ENCODE assay signal across 28 cellular contexts in genomic region chr13:25541434-25542123, GRCh38.
DNase-seq lines count a peak whose midpoint lies in the region; ATAC-seq, FAIRE-seq and TF ChIP-seq lines count a peak whose summit lies in the region.
"Had no signal": no experiment of that assay in that cellular context is flagged by ENCODE, and none has a peak within 500 bp of the region (broad histone marks: within the 10 kb centered on the region; RNA-seq: fewer than 3 reads in every experiment).

No MANE protein-coding gene starts in this region.

- WGBS in K562 (ENCODE audit: insufficient coverage, low coverage, missing lambda C conversion rate) = 4% methylated on average over 4 of the region's 4 CpGs

- TF ChIP-seq EP300 in K562 (IDR thresholded peaks at IDR 0.05; ENCODE audit: low read length) = no peak

- H3K36me3 Mint-ChIP-seq in activated CD8-positive, alpha-beta T cell treated with anti-CD3 and anti-CD28 coated beads for 36 hours (ENCODE audit: low read depth) = no peaks in the 10 kb centered on the region

- CTCF ChIA-PET in K562 (lab: Yijun Ruan, JAX; ENCODE audit: low intra/inter-chr PET ratio) = no interaction called here
- CTCF ChIA-PET in activated CD8-positive, alpha-beta T cell treated with anti-CD3 and anti-CD28 coated beads for 36 hours (lab: Charles Lee) = interaction anchor here (0.8 kb wide), 1 partner anchor 33 kb away, joined by 7 read pairs; no protein-coding TSS in a partner anchor

- no peak for TF ChIP-seq CTCF in K562 (IDR thresholded peaks at IDR 0.05 in 2 of 3, conservative IDR thresholded peaks at IDR 0.05 in 1 of 3; ENCODE audit: insufficient read depth in 2 of 3, low read depth in 1 of 3, low read length in 3 of 3)
- TF ChIP-seq CTCF in GM20000 (IDR thresholded peaks at IDR 0.05; ENCODE audit: extremely low read depth, missing control alignments) = no peak
- no peak for TF ChIP-seq CTCF in activated CD8-positive, alpha-beta T cell treated with anti-CD3 and anti-CD28 coated beads for 36 hours (IDR thresholded peaks at IDR 0.05)

- DNase-seq in GM12891 (ENCODE audit: insufficient read length, low spot score) (no peak), K562 (ENCODE audit: extremely low read depth in 1 of 4, low spot score in 3 of 4) (peak in 1 of 4 experiments; percentile 1), DMS114 treated with DMSO at 0.1 percent for 48 hours (lab: John Stamatoyannopoulos, UW; ENCODE audit: unreplicated experiment) (no peak), GM20000 (ENCODE audit: low spot score) (no peak), NCI-H446 (lab: John Stamatoyannopoulos, UW) (no peak)
- DNase-seq in activated CD8-positive, alpha-beta T cell treated with anti-CD3 and anti-CD28 coated beads for 36 hours = no peak
- DNase-seq: activated CD4-positive, alpha-beta T cell treated with anti-CD3 and anti-CD28 coated beads, Interleukin-2, amount 50 U/mL, for 1 hour; activated CD8-positive, alpha-beta memory T cell treated with anti-CD3 and anti-CD28 coated beads, Interleukin-2, amount 50 U/mL, for 48 hours; activated naive CD8-positive, alpha-beta T cell treated with anti-CD3 and anti-CD28 coated beads, Interleukin-2, amount 50 U/mL, for 24 hours; body of pancreas; C1 segment of cervical spinal cord; effector memory CD4-positive, alpha-beta T cell; esophagus squamous epithelium; IMR-90; left colon; naive thymus-derived CD4-positive, alpha-beta T cell; NCI-H1694; Peyer's patch; right cardiac atrium; stimulated activated CD8-positive, alpha-beta memory T cell treated with anti-CD3 and anti-CD28 coated beads, Interleukin-4, amount 100 ng/mL, for 48 hours; substantia nigra had no signal

- H3K9ac ChIP-seq in K562 (ENCODE audit: insufficient read depth in 1 of 2, low read depth in 2 of 2, low read length in 2 of 2) = no peak overlapping the region

- no peak overlapping the region for H2AFZ ChIP-seq in K562 (ENCODE audit: low read depth, low read length)

- H3K9me1 ChIP-seq in K562 (ENCODE audit: control insufficient read depth, insufficient read depth, low read length) = no peaks in the 10 kb centered on the region

- in situ Hi-C loops in K562 (cut with MboI) = no loop called here

- H3K27ac ChIP-seq in K562 (ENCODE audit: extremely low read depth, low read depth, low read length) = no peak overlapping the region
- H3K27ac ChIP-seq: body of pancreas, esophagus squamous epithelium, gastroesophageal sphincter, Peyer's patch, SJSA1, VCaP had no signal

- peaks cover 9% of the 10 kb centered on the region for H3K27me3 Mint-ChIP-seq in activated CD8-positive, alpha-beta T cell treated with anti-CD3 and anti-CD28 coated beads for 36 hours

- FAIRE-seq in GM12891 (lab: Jason Lieb, UNC) (no peak), K562 (lab: Jason Lieb, UNC) (no peak)
- FAIRE-seq: H54 had no signal

- H3K9me3 ChIP-seq in K562 (replicated peaks; ENCODE audit: control insufficient read depth, insufficient read depth, low read depth, low read length) = no peaks in the 10 kb centered on the region
- H3K9me3 ChIP-seq: body of pancreas, esophagus squamous epithelium, gastroesophageal sphincter, Peyer's patch, SJSA1 had no signal

- intact Hi-C loops in K562 (cut with micrococcal nuclease) = no loop called here
- intact Hi-C loops in activated CD8-positive, alpha-beta T cell treated with anti-CD3 and anti-CD28 coated beads for 36 hours (cut with micrococcal nuclease) = no loop called here

- no peaks in the 10 kb centered on the region for H4K20me1 ChIP-seq in K562 (replicated peaks; ENCODE audit: control insufficient read depth, insufficient read depth, low read length)

- H3K4me3 Mint-ChIP-seq in activated CD8-positive, alpha-beta T cell treated with anti-CD3 and anti-CD28 coated beads for 36 hours = no peak overlapping the region
- H3K4me3 Mint-ChIP-seq: activated naive CD8-positive, alpha-beta T cell treated with anti-CD3 and anti-CD28 coated beads, Interleukin-2, amount 50 U/mL, for 24 hours; naive thymus-derived CD4-positive, alpha-beta T cell; T-helper 1 cell treated with Interleukin-12 subunit alpha and Interleukin-12 subunit beta and Interleukin-4 antibody, amounts not matched to agents 30 μg/mL and 1 μg/mL, for 36 hours had no signal

- H3K4me1 Mint-ChIP-seq in activated CD8-positive, alpha-beta T cell treated with anti-CD3 and anti-CD28 coated beads for 36 hours (ENCODE audit: low read depth) = no peaks in the 10 kb centered on the region
- H3K4me1 Mint-ChIP-seq: activated naive CD8-positive, alpha-beta T cell treated with anti-CD3 and anti-CD28 coated beads, Interleukin-2, amount 50 U/mL, for 24 hours; naive thymus-derived CD4-positive, alpha-beta T cell had no signal

- BruUV-seq in K562 (replicated peaks; lab: Mats Ljungman, UMichigan) = no TSS peak

- no peak overlapping the region for H3K4me2 ChIP-seq in K562 (ENCODE audit: insufficient read depth, low read length)

- no peaks in the 10 kb centered on the region for H3K4me1 ChIP-seq in K562 (replicated peaks in 1 of 2; ENCODE audit: control insufficient read depth in 2 of 2, insufficient read depth in 2 of 2, low read length in 2 of 2)
- H3K4me1 ChIP-seq: body of pancreas, esophagus squamous epithelium, gastroesophageal sphincter, Peyer's patch, SJSA1 had no signal

- no peaks in the 10 kb centered on the region for H3K79me2 ChIP-seq in K562 (ENCODE audit: control insufficient read depth, insufficient read depth, low read length)

- TF ChIP-seq RAD21 in K562 (CRISPR knock-in tag; conservative IDR thresholded peaks at IDR 0.05 in 1 of 2, IDR thresholded peaks at IDR 0.05 in 1 of 2) = no peak

- H3K36me3 ChIP-seq in K562 (ENCODE audit: control insufficient read depth, insufficient read depth, low read length) = no peaks in the 10 kb centered on the region
- H3K36me3 ChIP-seq: esophagus squamous epithelium, gastroesophageal sphincter, Peyer's patch, SJSA1 had no signal

- no peaks in the 10 kb centered on the region for H3K27me3 ChIP-seq in K562 (ENCODE audit: control insufficient read depth in 2 of 2, insufficient read depth in 2 of 2, low read length in 2 of 2)
- H3K27me3 ChIP-seq: body of pancreas, esophagus squamous epithelium, gastroesophageal sphincter, Peyer's patch, SJSA1 had no signal

- H3K9me3 Mint-ChIP-seq in activated CD8-positive, alpha-beta T cell treated with anti-CD3 and anti-CD28 coated beads for 36 hours = no peaks in the 10 kb centered on the region
- H3K9me3 Mint-ChIP-seq: activated naive CD8-positive, alpha-beta T cell treated with anti-CD3 and anti-CD28 coated beads, Interleukin-2, amount 50 U/mL, for 24 hours; T-helper 1 cell treated with Interleukin-12 subunit alpha and Interleukin-12 subunit beta and Interleukin-4 antibody, amounts not matched to agents 30 μg/mL and 1 μg/mL, for 36 hours had no signal

- no peak overlapping the region for H3K4me3 ChIP-seq in K562
- H3K4me3 ChIP-seq: body of pancreas, esophagus squamous epithelium, gastroesophageal sphincter, Peyer's patch, SJSA1 had no signal

- TF ChIP-seq POLR2A in GM12891 (IDR thresholded peaks at IDR 0.05; ENCODE audit: low read depth, low read length) (no peak), K562 (conservative IDR thresholded peaks at IDR 0.05) (no peak)

- ATAC-seq in GM19324 (IDR thresholded peaks at IDR 0.05; ENCODE audit: low FRiP score, unreplicated experiment) = peak; percentile 52
- ATAC-seq in HG03175 (IDR thresholded peaks at IDR 0.05; ENCODE audit: unreplicated experiment) = peak; percentile 83
- no peak for ATAC-seq in K562
- ATAC-seq in activated CD8-positive, alpha-beta T cell treated with anti-CD3 and anti-CD28 coated beads for 36 hours = no peak
- ATAC-seq: activated naive CD8-positive, alpha-beta T cell treated with anti-CD3 and anti-CD28 coated beads, Interleukin-2, amount 50 U/mL, for 24 hours; body of pancreas; gastroesophageal sphincter; left colon; naive thymus-derived CD4-positive, alpha-beta T cell; right cardiac atrium had no signal

- H3K27ac Mint-ChIP-seq in activated CD8-positive, alpha-beta T cell treated with anti-CD3 and anti-CD28 coated beads for 36 hours = no peak overlapping the region
- H3K27ac Mint-ChIP-seq: activated naive CD8-positive, alpha-beta T cell treated with anti-CD3 and anti-CD28 coated beads, Interleukin-2, amount 50 U/mL, for 24 hours; naive thymus-derived CD4-positive, alpha-beta T cell; T-helper 1 cell treated with Interleukin-12 subunit alpha and Interleukin-12 subunit beta and Interleukin-4 antibody, amounts not matched to agents 30 μg/mL and 1 μg/mL, for 36 hours had no signal

- POLR2A ChIA-PET in K562 (lab: Yijun Ruan, JAX) = no interaction called here
- POLR2A ChIA-PET in activated CD8-positive, alpha-beta T cell treated with anti-CD3 and anti-CD28 coated beads for 36 hours (lab: Charles Lee) = no interaction called here

TF ChIP-seq in GM12891, 5 proteins besides CTCF, POLR2A, EP300 and RAD21:
- TF ChIP-seq PAX5 (IDR thresholded peaks at IDR 0.05; ENCODE audit: insufficient read depth, low read length, severe bottlenecking) (no peak), SPI1 (IDR thresholded peaks at IDR 0.05; ENCODE audit: low read depth, low read length) (peak; percentile 89)

Comparison
In these comparisons a context has a peak if more than half of its experiments do, and no peak if none do; other contexts are left out.
1. ATAC-seq: peak in GM19324 (single experiment) and HG03175 (single experiment); none in K562 (single experiment) and activated CD8-positive, alpha-beta T cell treated with anti-CD3 and anti-CD28 coated beads for 36 hours (single experiment).